Comparison of ENCODE assay signal across 12 cellular contexts in the genomic region with DNA sequence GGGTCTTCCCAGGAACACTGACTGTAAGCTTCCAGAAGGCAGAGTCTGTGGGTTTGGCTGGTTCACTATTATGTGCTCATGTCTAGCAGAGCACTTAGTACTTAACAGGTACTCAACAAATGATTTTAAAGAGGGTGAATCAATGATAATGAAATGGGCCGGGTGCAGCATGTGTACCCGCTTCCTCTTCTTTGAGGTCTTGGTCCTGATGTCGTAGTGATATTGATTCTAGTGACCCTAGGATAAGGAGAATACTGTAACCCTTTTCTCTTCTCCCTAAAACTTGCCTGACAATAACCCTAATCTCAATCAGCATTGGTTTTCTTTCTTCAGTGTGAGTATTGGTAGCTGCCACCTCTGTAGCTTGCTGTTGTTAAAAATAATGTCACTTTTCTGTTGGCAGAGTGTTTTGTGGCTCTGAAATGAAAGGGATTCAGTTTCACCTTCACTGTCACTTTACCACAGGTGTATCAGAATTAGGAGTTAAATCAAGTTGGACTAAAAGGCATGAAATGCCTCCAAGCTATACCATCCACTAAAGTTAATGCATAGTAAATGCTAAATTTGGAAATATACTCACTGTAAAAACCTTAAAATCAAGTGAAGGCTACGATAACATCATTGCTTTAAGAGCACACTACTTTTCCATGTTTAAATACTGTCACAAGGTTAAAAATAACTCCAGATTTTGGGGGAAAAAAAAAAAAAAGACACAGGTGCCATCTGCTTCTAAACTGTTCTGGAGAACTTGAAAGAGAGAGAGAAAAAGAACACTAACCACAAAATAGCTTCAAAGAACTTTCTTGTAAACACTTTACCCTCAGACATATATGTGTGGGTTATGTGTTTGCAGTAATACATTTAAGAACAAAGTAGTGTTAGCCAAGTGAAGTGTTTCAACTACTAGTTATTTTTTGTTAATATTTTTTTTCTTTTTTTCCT. TPM values are rescaled to one million over a fixed set of nuclear protein-coding genes. Genes with fewer than 3 reads are reported as not detected.
A peak's percentile ranks its signal among the peaks of the same experiment; 100 is the strongest.
DNase-seq lines count a peak whose midpoint lies in the region; ATAC-seq and TF ChIP-seq lines count a peak whose summit lies in the region.
"Had no signal": no experiment of that assay in that cellular context is flagged by ENCODE, and none has a peak within 500 bp of the region (broad histone marks: within the 10 kb centered on the region; RNA-seq: fewer than 3 reads in every experiment).

No MANE protein-coding gene starts in this region.

- no TSS peak for BruUV-seq in OCI-LY7 (replicated peaks; lab: Mats Ljungman, UMichigan)

- H3K27me3 ChIP-seq in brain microvascular endothelial cell (replicated peaks), result no peaks in the 10 kb centered on the region

- H3K4me3 ChIP-seq in OCI-LY7 (ENCODE audit: low read depth, low read length, poor library complexity, severe bottlenecking) (peak overlapping the region; percentile 3), brain microvascular endothelial cell (ENCODE audit: low read depth, low read length) (no peak overlapping the region)
- H3K4me3 ChIP-seq: A549 had no signal

- H3K79me2 ChIP-seq in OCI-LY7 (ENCODE audit: insufficient read depth, low read depth, low read length), result peaks cover 86% of the 10 kb centered on the region; the same call in 1 of the 2 replicates

- no peaks in the 10 kb centered on the region for H3K9me3 Mint-ChIP-seq in activated CD8-positive, alpha-beta memory T cell treated with anti-CD3 and anti-CD28 coated beads, Interleukin-2, amount 10 ng/mL, durations not matched to agents 7 days and 5 days (ENCODE audit: low read depth)
- peaks cover 3% of the 10 kb centered on the region for H3K9me3 Mint-ChIP-seq in glutamatergic neuron (ENCODE audit: unreplicated experiment)
- H3K9me3 Mint-ChIP-seq: memory B cell had no signal

- no peak for TF ChIP-seq CTCF in OCI-LY7 (conservative IDR thresholded peaks at IDR 0.05; ENCODE audit: low read length)
- TF ChIP-seq CTCF in glutamatergic neuron (IDR thresholded peaks at IDR 0.05; ENCODE audit: partially characterized antibody, unreplicated experiment), result no peak
- no peak for TF ChIP-seq CTCF in brain microvascular endothelial cell (IDR thresholded peaks at IDR 0.05; ENCODE audit: low read depth, low read length, missing control alignments)

- no peaks in the 10 kb centered on the region for H3K9me2 ChIP-seq in OCI-LY7 (ENCODE audit: insufficient read depth, low read length)

- peak; percentile 10 for ATAC-seq in activated CD8-positive, alpha-beta memory T cell treated with anti-CD3 and anti-CD28 coated beads, Interleukin-2, amount 10 ng/mL, durations not matched to agents 7 days and 5 days
- ATAC-seq in HG02759 (IDR thresholded peaks at IDR 0.05; ENCODE audit: unreplicated experiment), result peak; percentile 42
- ATAC-seq in stimulated activated naive CD8-positive, alpha-beta T cell treated with anti-CD3 and anti-CD28 coated beads, Interleukin-15, Interleukin-2, amounts not matched to agents 100 U/mL and 50 U/mL, for 24 hours, result peak; percentile 30
- ATAC-seq: A549 had no signal

- peaks cover 34% of the 10 kb centered on the region for H3K36me3 Mint-ChIP-seq in activated CD8-positive, alpha-beta memory T cell treated with anti-CD3 and anti-CD28 coated beads, Interleukin-2, amount 10 ng/mL, durations not matched to agents 7 days and 5 days
- H3K36me3 Mint-ChIP-seq in glutamatergic neuron (ENCODE audit: unreplicated experiment), result no peaks in the 10 kb centered on the region
- H3K36me3 Mint-ChIP-seq: memory B cell had no signal

- intact Hi-C loops in OCI-LY7 (cut with micrococcal nuclease; ENCODE audit: unreplicated experiment), result loop anchor here (2.0 to 10.0 kb wide), 4 partner anchors 23 to 485 kb away; a partner anchor contains a TSS

- no peaks in the 10 kb centered on the region for H3K27me3 Mint-ChIP-seq in activated CD8-positive, alpha-beta memory T cell treated with anti-CD3 and anti-CD28 coated beads, Interleukin-2, amount 10 ng/mL, durations not matched to agents 7 days and 5 days
- H3K27me3 Mint-ChIP-seq in glutamatergic neuron (ENCODE audit: unreplicated experiment), result peaks cover 3% of the 10 kb centered on the region
- H3K27me3 Mint-ChIP-seq: memory B cell had no signal

- no peak for DNase-seq in activated CD8-positive, alpha-beta memory T cell treated with anti-CD3 and anti-CD28 coated beads, Interleukin-2, amount 10 ng/mL, durations not matched to agents 7 days and 5 days
- no peak for DNase-seq in activated CD8-positive, alpha-beta memory T cell treated with anti-CD3 and anti-CD28 coated beads for 24 hours
- peak; percentile 14 for DNase-seq in OCI-LY7 (ENCODE audit: low spot score)
- no peak for DNase-seq in stimulated activated naive CD8-positive, alpha-beta T cell treated with anti-CD3 and anti-CD28 coated beads, Interleukin-15, Interleukin-2, amounts not matched to agents 100 U/mL and 50 U/mL, for 24 hours
- no peak for DNase-seq in glutamatergic neuron
- DNase-seq in brain microvascular endothelial cell, result no peak
- DNase-seq in GF-D8 (lab: John Stamatoyannopoulos, UW), result no peak
- DNase-seq: T1000 had no signal

- no peaks in the 10 kb centered on the region for H3K9me3 ChIP-seq in OCI-LY7 (ENCODE audit: low read length)
- H3K9me3 ChIP-seq: A549 had no signal

- in situ Hi-C loops in brain microvascular endothelial cell (cut with HindIII; ENCODE audit: low pct_ligation_motif_present, low sequenced_read_pairs), result no loop called here

- H3K27ac ChIP-seq in OCI-LY7 (ENCODE audit: low read depth, low read length, poor library complexity, severe bottlenecking) (peak overlapping the region; percentile 59), brain microvascular endothelial cell (no peak overlapping the region)
- H3K27ac ChIP-seq: A549, HL-60 had no signal

- peaks cover 69% of the 10 kb centered on the region for H3K4me1 ChIP-seq in OCI-LY7 (ENCODE audit: insufficient read depth, low read length, poor library complexity, severe bottlenecking)
- H3K4me1 ChIP-seq: A549 had no signal

- CTCF ChIA-PET in activated CD8-positive, alpha-beta memory T cell treated with anti-CD3 and anti-CD28 coated beads, Interleukin-2, amount 10 ng/mL, durations not matched to agents 7 days and 5 days (lab: Charles Lee), result interaction anchor here (1.0 to 1.9 kb wide), 3 partner anchors 16 to 49 kb away, joined by 3 to 6 read pairs (median 5); no protein-coding TSS in a partner anchor
- CTCF ChIA-PET in OCI-LY7 (lab: Charles Lee; ENCODE audit: unreplicated experiment), result no interaction called here

- no peaks in the 10 kb centered on the region for H3K36me3 ChIP-seq in OCI-LY7 (ENCODE audit: insufficient read depth, low read length)
- H3K36me3 ChIP-seq in brain microvascular endothelial cell (replicated peaks), result no peaks in the 10 kb centered on the region

- no peak overlapping the region; the same call in 1 of the 2 replicates for H2AFZ ChIP-seq in OCI-LY7 (ENCODE audit: low read length)

- POLR2A ChIA-PET in OCI-LY7 (lab: Charles Lee), result interaction anchor here (0.6 to 1.7 kb wide), 8 partner anchors 10 to 476 kb away, joined by 3 to 5 read pairs (median 3); no protein-coding TSS in a partner anchor

- H3K4me1 Mint-ChIP-seq in activated CD8-positive, alpha-beta memory T cell treated with anti-CD3 and anti-CD28 coated beads, Interleukin-2, amount 10 ng/mL, durations not matched to agents 7 days and 5 days, result peaks cover 76% of the 10 kb centered on the region
- H3K4me1 Mint-ChIP-seq in glutamatergic neuron (ENCODE audit: low read depth, unreplicated experiment), result peaks cover 28% of the 10 kb centered on the region

- H3K4me3 Mint-ChIP-seq in activated CD8-positive, alpha-beta memory T cell treated with anti-CD3 and anti-CD28 coated beads, Interleukin-2, amount 10 ng/mL, durations not matched to agents 7 days and 5 days, result peak overlapping the region; percentile 63
- no peak overlapping the region for H3K4me3 Mint-ChIP-seq in glutamatergic neuron (ENCODE audit: unreplicated experiment)
- H3K4me3 Mint-ChIP-seq: memory B cell had no signal

- peak overlapping the region; percentile 91 for H3K4me2 ChIP-seq in OCI-LY7 (ENCODE audit: low read length)
- H3K4me2 ChIP-seq: A549 had no signal

- H3K27ac Mint-ChIP-seq in activated CD8-positive, alpha-beta memory T cell treated with anti-CD3 and anti-CD28 coated beads, Interleukin-2, amount 10 ng/mL, durations not matched to agents 7 days and 5 days, result peak overlapping the region; percentile 98
- H3K27ac Mint-ChIP-seq in glutamatergic neuron (ENCODE audit: unreplicated experiment), result no peak overlapping the region
- H3K27ac Mint-ChIP-seq: memory B cell had no signal

- no peaks in the 10 kb centered on the region for H4K20me1 ChIP-seq in OCI-LY7 (ENCODE audit: insufficient read depth, low read length)

RNA-seq across cellular contexts. Expression of a gene that starts 6.0 kb away (rescaled TPM):
- total RNA-seq in activated CD8-positive, alpha-beta memory T cell treated with anti-CD3 and anti-CD28 coated beads, Interleukin-2, amount 10 ng/mL, durations not matched to agents 7 days and 5 days, result 10 to 100 TPM; 77.4 to 91.1 TPM
- 36.5 and 40.2 TPM in 2 replicates for total RNA-seq in OCI-LY7 (2014; rRNA removed; shearing (Covaris generic))
- total RNA-seq in OCI-LY7 (2022) (25.4 and 31.2 TPM in 2 replicates), glutamatergic neuron (ENCODE audit: unreplicated experiment) (33.7 TPM)
